8 cellular contexts compared by ENCODE assay signal in the genomic region with DNA sequence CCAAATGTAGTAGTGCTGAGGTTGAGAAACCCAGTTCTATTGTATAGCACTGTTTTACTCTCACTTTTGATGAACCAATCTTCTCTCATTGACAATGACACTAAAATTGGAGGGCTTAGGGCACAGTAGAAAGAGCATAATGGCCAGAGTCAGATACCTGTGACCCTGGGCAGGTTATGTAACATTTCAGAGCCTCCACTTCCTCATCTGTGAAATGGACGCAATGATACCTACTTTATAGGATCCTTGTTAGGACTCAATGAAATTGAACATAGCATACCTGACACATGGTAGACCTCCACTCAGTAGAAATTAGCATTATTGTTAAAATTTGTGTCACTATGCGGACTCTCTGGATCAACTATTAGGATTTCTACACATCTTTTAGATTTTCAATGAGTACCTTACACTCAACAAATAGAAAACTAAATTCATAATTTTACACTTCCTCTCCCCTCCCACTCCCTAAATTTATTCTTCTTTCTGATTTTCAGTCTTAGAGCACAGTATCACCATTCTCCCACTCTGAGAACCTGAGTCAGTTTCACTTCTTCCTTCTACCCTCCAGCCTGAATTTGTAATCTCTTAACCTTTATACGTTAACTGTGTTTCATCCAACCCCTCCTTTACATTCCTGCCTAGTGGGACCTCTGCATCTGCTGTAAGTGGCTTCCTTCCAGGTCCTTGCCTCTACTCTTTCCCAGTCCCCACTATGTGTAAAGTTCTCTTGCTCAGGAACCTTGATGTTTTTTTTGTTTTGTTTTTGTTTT.
DNase-seq lines count a peak whose midpoint lies in the region; ATAC-seq and TF ChIP-seq lines count a peak whose summit lies in the region.

No MANE protein-coding gene starts in this region.

- intact Hi-C loops in CD8-positive, alpha-beta T cell (cut with DNase I, micrococcal nuclease) = no loop called here
- intact Hi-C loops in activated CD4-positive, alpha-beta memory T cell treated with anti-CD3 and anti-CD28 coated beads for 36 hours (cut with micrococcal nuclease) = loop anchor here (1.0 kb wide), 1 partner anchor 31 kb away; no protein-coding TSS in a partner anchor
- intact Hi-C loops in dorsolateral prefrontal cortex (cut with DNase I) = no loop called here
- intact Hi-C loops in posterior vena cava (cut with DNase I) = no loop called here

- peak overlapping the region; percentile 57 for H3K27ac Mint-ChIP-seq in CD8-positive, alpha-beta T cell
- peak overlapping the region; percentile 89 for H3K27ac Mint-ChIP-seq in activated CD4-positive, alpha-beta memory T cell treated with anti-CD3 and anti-CD28 coated beads for 36 hours

- H3K4me1 ChIP-seq in CD8-positive, alpha-beta T cell (ENCODE audit: insufficient read depth, low read length) = peaks cover 16% of the 10 kb centered on the region

- no peak overlapping the region for H3K4me3 Mint-ChIP-seq in CD8-positive, alpha-beta T cell
- H3K4me3 Mint-ChIP-seq in activated CD4-positive, alpha-beta memory T cell treated with anti-CD3 and anti-CD28 coated beads for 36 hours = peak overlapping the region; percentile 44

- DNase-seq in CD8-positive, alpha-beta T cell = no peak
- no peak for DNase-seq in activated CD4-positive, alpha-beta memory T cell treated with anti-CD3 and anti-CD28 coated beads for 36 hours
- DNase-seq in NCI-H2029 (lab: John Stamatoyannopoulos, UW) (no peak), NAMALWA (ENCODE audit: low spot score) (no peak), dorsolateral prefrontal cortex (no peak), posterior vena cava (ENCODE audit: low spot score) (no peak)

- no peaks in the 10 kb centered on the region for H3K9me3 Mint-ChIP-seq in CD8-positive, alpha-beta T cell
- H3K9me3 Mint-ChIP-seq in activated CD4-positive, alpha-beta memory T cell treated with anti-CD3 and anti-CD28 coated beads for 36 hours = no peaks in the 10 kb centered on the region

- no peak overlapping the region for H3K27ac ChIP-seq in CD8-positive, alpha-beta T cell (ENCODE audit: low read depth, low read length)
- peak overlapping the region in 1 of 59 donors; percentile 10 for H3K27ac ChIP-seq in dorsolateral prefrontal cortex

- no peak overlapping the region for H3K4me3 ChIP-seq in CD8-positive, alpha-beta T cell (ENCODE audit: low read depth, low read length)
- H3K4me3 ChIP-seq in dorsolateral prefrontal cortex = no peak overlapping the region

- no peak for ATAC-seq in CD8-positive, alpha-beta T cell
- ATAC-seq in GM19043 (IDR thresholded peaks at IDR 0.05; ENCODE audit: low read depth, unreplicated experiment) (peak; percentile 75), HG02981 (IDR thresholded peaks at IDR 0.05; ENCODE audit: unreplicated experiment) (peak; percentile 67)

- TF ChIP-seq CTCF in CD8-positive, alpha-beta T cell (IDR thresholded peaks at IDR 0.05) = no peak
- TF ChIP-seq CTCF in dorsolateral prefrontal cortex (IDR thresholded peaks at IDR 0.05 in 54 of 56, conservative IDR thresholded peaks at IDR 0.05 in 2 of 56; ENCODE audit: low read depth in 1 of 56, partially characterized antibody in 56 of 56) = no peak

- no peaks in the 10 kb centered on the region for H3K36me3 ChIP-seq in CD8-positive, alpha-beta T cell (ENCODE audit: insufficient read depth, low read length)

- POLR2A ChIA-PET in CD8-positive, alpha-beta T cell (lab: Charles Lee) = interaction anchor here (1.0 kb wide), 1 partner anchor 18 kb away, joined by 3 read pairs; no protein-coding TSS in a partner anchor
- POLR2A ChIA-PET in activated CD4-positive, alpha-beta memory T cell treated with anti-CD3 and anti-CD28 coated beads for 36 hours (lab: Charles Lee) = interaction anchor here (1.1 to 7.4 kb wide), 10 partner anchors 10 to 38 kb away, joined by 3 to 33 read pairs (median 15); no protein-coding TSS in a partner anchor

- H3K9me3 ChIP-seq in CD8-positive, alpha-beta T cell (ENCODE audit: low read length) = no peaks in the 10 kb centered on the region

- CTCF ChIA-PET in CD8-positive, alpha-beta T cell (lab: Charles Lee) = interaction anchor here (0.7 to 1.9 kb wide), 2 partner anchors 12 to 19 kb away, joined by 3 to 11 read pairs; no protein-coding TSS in a partner anchor
- CTCF ChIA-PET in activated CD4-positive, alpha-beta memory T cell treated with anti-CD3 and anti-CD28 coated beads for 36 hours (lab: Charles Lee) = interaction anchor here (1.0 to 2.7 kb wide), 14 partner anchors 11 to 141 kb away, joined by 3 to 14 read pairs (median 5); a partner anchor contains a TSS

- H3K4me1 Mint-ChIP-seq in CD8-positive, alpha-beta T cell (ENCODE audit: low read depth) = peaks cover 27% of the 10 kb centered on the region
- peaks cover 46% of the 10 kb centered on the region for H3K4me1 Mint-ChIP-seq in activated CD4-positive, alpha-beta memory T cell treated with anti-CD3 and anti-CD28 coated beads for 36 hours (ENCODE audit: low read depth)

- no peaks in the 10 kb centered on the region for H3K36me3 Mint-ChIP-seq in CD8-positive, alpha-beta T cell
- peaks cover 9% of the 10 kb centered on the region for H3K36me3 Mint-ChIP-seq in activated CD4-positive, alpha-beta memory T cell treated with anti-CD3 and anti-CD28 coated beads for 36 hours

- H3K27me3 Mint-ChIP-seq in CD8-positive, alpha-beta T cell (ENCODE audit: low read depth) = no peaks in the 10 kb centered on the region
- H3K27me3 Mint-ChIP-seq in activated CD4-positive, alpha-beta memory T cell treated with anti-CD3 and anti-CD28 coated beads for 36 hours = no peaks in the 10 kb centered on the region

- H3K27me3 ChIP-seq in CD8-positive, alpha-beta T cell (ENCODE audit: insufficient read depth, low read length) = no peaks in the 10 kb centered on the region
- no peaks in the 10 kb centered on the region for H3K27me3 ChIP-seq in dorsolateral prefrontal cortex
